ENCODE assay signal across 1 cellular context in genomic region chrX:41332988-41333743, GRCh38.
TF ChIP-seq lines count a peak whose summit lies in the region.

No MANE protein-coding gene starts in this region.

TF ChIP-seq in HepG2, 621 proteins besides CTCF, POLR2A, EP300 and RAD21 (continued from another document):
- TF ChIP-seq MBD4 (IDR thresholded peaks at IDR 0.05; ENCODE audit: borderline replicate concordance, low read length): no peak
- TF ChIP-seq, protein P1, sequence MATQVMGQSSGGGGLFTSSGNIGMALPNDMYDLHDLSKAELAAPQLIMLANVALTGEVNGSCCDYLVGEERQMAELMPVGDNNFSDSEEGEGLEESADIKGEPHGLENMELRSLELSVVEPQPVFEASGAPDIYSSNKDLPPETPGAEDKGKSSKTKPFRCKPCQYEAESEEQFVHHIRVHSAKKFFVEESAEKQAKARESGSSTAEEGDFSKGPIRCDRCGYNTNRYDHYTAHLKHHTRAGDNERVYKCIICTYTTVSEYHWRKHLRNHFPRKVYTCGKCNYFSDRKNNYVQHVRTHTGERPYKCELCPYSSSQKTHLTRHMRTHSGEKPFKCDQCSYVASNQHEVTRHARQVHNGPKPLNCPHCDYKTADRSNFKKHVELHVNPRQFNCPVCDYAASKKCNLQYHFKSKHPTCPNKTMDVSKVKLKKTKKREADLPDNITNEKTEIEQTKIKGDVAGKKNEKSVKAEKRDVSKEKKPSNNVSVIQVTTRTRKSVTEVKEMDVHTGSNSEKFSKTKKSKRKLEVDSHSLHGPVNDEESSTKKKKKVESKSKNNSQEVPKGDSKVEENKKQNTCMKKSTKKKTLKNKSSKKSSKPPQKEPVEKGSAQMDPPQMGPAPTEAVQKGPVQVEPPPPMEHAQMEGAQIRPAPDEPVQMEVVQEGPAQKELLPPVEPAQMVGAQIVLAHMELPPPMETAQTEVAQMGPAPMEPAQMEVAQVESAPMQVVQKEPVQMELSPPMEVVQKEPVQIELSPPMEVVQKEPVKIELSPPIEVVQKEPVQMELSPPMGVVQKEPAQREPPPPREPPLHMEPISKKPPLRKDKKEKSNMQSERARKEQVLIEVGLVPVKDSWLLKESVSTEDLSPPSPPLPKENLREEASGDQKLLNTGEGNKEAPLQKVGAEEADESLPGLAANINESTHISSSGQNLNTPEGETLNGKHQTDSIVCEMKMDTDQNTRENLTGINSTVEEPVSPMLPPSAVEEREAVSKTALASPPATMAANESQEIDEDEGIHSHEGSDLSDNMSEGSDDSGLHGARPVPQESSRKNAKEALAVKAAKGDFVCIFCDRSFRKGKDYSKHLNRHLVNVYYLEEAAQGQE (IDR thresholded peaks at IDR 0.05; ENCODE audit: borderline replicate concordance in 1 of 2, low read depth in 1 of 2, low read length in 2 of 2): no peak
- TF ChIP-seq, protein P2, sequence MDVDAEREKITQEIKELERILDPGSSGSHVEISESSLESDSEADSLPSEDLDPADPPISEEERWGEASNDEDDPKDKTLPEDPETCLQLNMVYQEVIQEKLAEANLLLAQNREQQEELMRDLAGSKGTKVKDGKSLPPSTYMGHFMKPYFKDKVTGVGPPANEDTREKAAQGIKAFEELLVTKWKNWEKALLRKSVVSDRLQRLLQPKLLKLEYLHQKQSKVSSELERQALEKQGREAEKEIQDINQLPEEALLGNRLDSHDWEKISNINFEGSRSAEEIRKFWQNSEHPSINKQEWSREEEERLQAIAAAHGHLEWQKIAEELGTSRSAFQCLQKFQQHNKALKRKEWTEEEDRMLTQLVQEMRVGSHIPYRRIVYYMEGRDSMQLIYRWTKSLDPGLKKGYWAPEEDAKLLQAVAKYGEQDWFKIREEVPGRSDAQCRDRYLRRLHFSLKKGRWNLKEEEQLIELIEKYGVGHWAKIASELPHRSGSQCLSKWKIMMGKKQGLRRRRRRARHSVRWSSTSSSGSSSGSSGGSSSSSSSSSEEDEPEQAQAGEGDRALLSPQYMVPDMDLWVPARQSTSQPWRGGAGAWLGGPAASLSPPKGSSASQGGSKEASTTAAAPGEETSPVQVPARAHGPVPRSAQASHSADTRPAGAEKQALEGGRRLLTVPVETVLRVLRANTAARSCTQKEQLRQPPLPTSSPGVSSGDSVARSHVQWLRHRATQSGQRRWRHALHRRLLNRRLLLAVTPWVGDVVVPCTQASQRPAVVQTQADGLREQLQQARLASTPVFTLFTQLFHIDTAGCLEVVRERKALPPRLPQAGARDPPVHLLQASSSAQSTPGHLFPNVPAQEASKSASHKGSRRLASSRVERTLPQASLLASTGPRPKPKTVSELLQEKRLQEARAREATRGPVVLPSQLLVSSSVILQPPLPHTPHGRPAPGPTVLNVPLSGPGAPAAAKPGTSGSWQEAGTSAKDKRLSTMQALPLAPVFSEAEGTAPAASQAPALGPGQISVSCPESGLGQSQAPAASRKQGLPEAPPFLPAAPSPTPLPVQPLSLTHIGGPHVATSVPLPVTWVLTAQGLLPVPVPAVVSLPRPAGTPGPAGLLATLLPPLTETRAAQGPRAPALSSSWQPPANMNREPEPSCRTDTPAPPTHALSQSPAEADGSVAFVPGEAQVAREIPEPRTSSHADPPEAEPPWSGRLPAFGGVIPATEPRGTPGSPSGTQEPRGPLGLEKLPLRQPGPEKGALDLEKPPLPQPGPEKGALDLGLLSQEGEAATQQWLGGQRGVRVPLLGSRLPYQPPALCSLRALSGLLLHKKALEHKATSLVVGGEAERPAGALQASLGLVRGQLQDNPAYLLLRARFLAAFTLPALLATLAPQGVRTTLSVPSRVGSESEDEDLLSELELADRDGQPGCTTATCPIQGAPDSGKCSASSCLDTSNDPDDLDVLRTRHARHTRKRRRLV (CRISPR knock-in tag; IDR thresholded peaks at IDR 0.05): no peak
- TF ChIP-seq ZNF180 (CRISPR knock-in tag; IDR thresholded peaks at IDR 0.05; ENCODE audit: borderline replicate concordance, low read depth): no peak
- TF ChIP-seq ZNF331 (CRISPR knock-in tag; IDR thresholded peaks at IDR 0.05): no peak
